37 cellular contexts compared by ENCODE assay signal in genomic region chr15:63852407-63852806, GRCh38. TPM values are rescaled to one million over a fixed set of nuclear protein-coding genes. Genes with fewer than 3 reads are reported as not detected.
DNase-seq lines count a peak whose midpoint lies in the region; ATAC-seq, FAIRE-seq and TF ChIP-seq lines count a peak whose summit lies in the region.
"Had no signal": no experiment of that assay in that cellular context is flagged by ENCODE, and none has a peak within 500 bp of the region (broad histone marks: within the 10 kb centered on the region; RNA-seq: fewer than 3 reads in every experiment).

No MANE protein-coding gene starts in this region.

- H3K9ac ChIP-seq in HepG2 (ENCODE audit: insufficient read depth, low read depth, low read length), result no peak overlapping the region
- no peak overlapping the region for H3K9ac ChIP-seq in K562 (ENCODE audit: insufficient read depth in 1 of 2, low read depth in 2 of 2, low read length in 2 of 2)
- H3K9ac ChIP-seq: BLaER1; BLaER1 treated with 17β-estradiol and CSF1 and Interleukin-3, amounts not matched to agents 10 nM and 100 nM had no signal

- TF ChIP-seq EP300 in HepG2 (IDR thresholded peaks at IDR 0.05; ENCODE audit: low read depth in 2 of 2, low read length in 2 of 2) (no peak), HepG2 (CRISPR knock-in tag; IDR thresholded peaks at IDR 0.05; ENCODE audit: borderline replicate concordance) (no peak), K562 (IDR thresholded peaks at IDR 0.05; ENCODE audit: low read length) (no peak)

- no peak overlapping the region for H3K4me3 Mint-ChIP-seq in activated naive CD4-positive, alpha-beta T cell treated with anti-CD3 and anti-CD28 coated beads, Interleukin-2, amount 50 U/mL, for 24 hours
- H3K4me3 Mint-ChIP-seq: B cell; CD4-positive, alpha-beta memory T cell; CD4-positive, alpha-beta T cell; CD4-positive, CD25-positive, alpha-beta regulatory T cell; CD8-positive, alpha-beta memory T cell; CD8-positive, alpha-beta T cell had no signal

- no peaks in the 10 kb centered on the region for H3K9me3 ChIP-seq in HepG2 (ENCODE audit: low read length)
- no peaks in the 10 kb centered on the region for H3K9me3 ChIP-seq in right lobe of liver
- no peaks in the 10 kb centered on the region for H3K9me3 ChIP-seq in HEK293 (ENCODE audit: control insufficient read depth, insufficient read depth, low read depth, low read length)
- peaks cover 4% of the 10 kb centered on the region for H3K9me3 ChIP-seq in K562 (replicated peaks; ENCODE audit: control insufficient read depth, insufficient read depth, low read depth, low read length)
- no peaks in the 10 kb centered on the region for H3K9me3 ChIP-seq in body of pancreas
- H3K9me3 ChIP-seq: A549, BE2C, Caco-2 had no signal

- H3K9me1 ChIP-seq in K562 (ENCODE audit: control insufficient read depth, insufficient read depth, low read length), result no peaks in the 10 kb centered on the region

- no peak for DNase-seq in activated naive CD4-positive, alpha-beta T cell treated with anti-CD3 and anti-CD28 coated beads, Interleukin-2, amount 50 U/mL, for 16 hours
- no peak for DNase-seq in HepG2 (ENCODE audit: low spot score)
- DNase-seq in right lobe of liver, result no peak
- no peak for DNase-seq in K562 (ENCODE audit: extremely low read depth in 1 of 4, low spot score in 3 of 4)
- DNase-seq in body of pancreas, result no peak
- DNase-seq: 8988T; ACHN; AML-193; BE2C; C1 segment of cervical spinal cord; Caco-2; Calu3; CD4-positive, alpha-beta memory T cell; CD4-positive, alpha-beta T cell; CD4-positive, CD25-positive, alpha-beta regulatory T cell; CD8-positive, alpha-beta memory T cell; CD8-positive, alpha-beta T cell; COR-L47; DMS 273 treated with DMSO at 0.1 percent for 48 hours; DMS153; DMS53; DMS79; DMS79 treated with DMSO at 0.1 percent for 48 hours; DND-41; EL had no signal

- ATAC-seq in HepG2 (no peak), right lobe of liver (no peak), K562 (no peak), body of pancreas (no peak), GM19328 (IDR thresholded peaks at IDR 0.05; ENCODE audit: unreplicated experiment) (no peak)
- ATAC-seq: A549; CD8-positive, alpha-beta T cell had no signal

- no TSS peak for BruUV-seq in HepG2 (replicated peaks; lab: Mats Ljungman, UMichigan)
- BruUV-seq in K562 (replicated peaks; lab: Mats Ljungman, UMichigan), result no TSS peak

- POLR2A ChIA-PET in HepG2 (lab: Yijun Ruan, JAX) (no interaction called here), HEK293 (lab: Yijun Ruan, JAX) (no interaction called here), K562 (lab: Yijun Ruan, JAX) (no interaction called here)

- H3K4me2 ChIP-seq in HepG2 (ENCODE audit: low read depth, low read length) (no peak overlapping the region), K562 (ENCODE audit: insufficient read depth, low read length) (no peak overlapping the region)
- H3K4me2 ChIP-seq: A549; BLaER1; BLaER1 treated with 17β-estradiol and CSF1 and Interleukin-3, amounts not matched to agents 10 nM and 100 nM had no signal

- H4K20me1 ChIP-seq in HepG2 (ENCODE audit: insufficient read depth, low read length) (no peaks in the 10 kb centered on the region), K562 (replicated peaks; ENCODE audit: control insufficient read depth, insufficient read depth, low read length) (no peaks in the 10 kb centered on the region)
- H4K20me1 ChIP-seq: BLaER1; BLaER1 treated with 17β-estradiol and CSF1 and Interleukin-3, amounts not matched to agents 10 nM and 100 nM had no signal

- TF ChIP-seq POLR2A in HepG2 (IDR thresholded peaks at IDR 0.05; ENCODE audit: insufficient read depth in 1 of 2, low read depth in 2 of 2, low read length in 2 of 2) (no peak), right lobe of liver (IDR thresholded peaks at IDR 0.05) (no peak), K562 (conservative IDR thresholded peaks at IDR 0.05) (no peak), body of pancreas (IDR thresholded peaks at IDR 0.05) (no peak)

- peaks cover 7% of the 10 kb centered on the region for H3K4me1 ChIP-seq in HepG2 (ENCODE audit: insufficient read depth, low read length)
- H3K4me1 ChIP-seq in right lobe of liver, result no peaks in the 10 kb centered on the region
- H3K4me1 ChIP-seq in HEK293 (ENCODE audit: control insufficient read depth, insufficient read depth, low read length), result no peaks in the 10 kb centered on the region
- peaks cover 3 to 28% of the 10 kb centered on the region in 2 experiments; a peak in 3 of 5 replicates for H3K4me1 ChIP-seq in K562 (replicated peaks in 1 of 2; ENCODE audit: control insufficient read depth in 2 of 2, insufficient read depth in 2 of 2, low read length in 2 of 2)
- no peaks in the 10 kb centered on the region for H3K4me1 ChIP-seq in body of pancreas
- H3K4me1 ChIP-seq: BE2C, Caco-2 had no signal

- 41% methylated on average over 2 of the region's 2 CpGs for WGBS in HepG2 (ENCODE audit: low lambda C conversion rate)
- WGBS in right lobe of liver (ENCODE audit: insufficient coverage, low coverage, low lambda C conversion rate, missing lambda C conversion rate), result 78% methylated on average over 2 of the region's 2 CpGs
- 23% methylated on average over 2 of the region's 2 CpGs for WGBS in K562 (ENCODE audit: insufficient coverage, low coverage, missing lambda C conversion rate)
- 66 to 79% methylated on average over 2 of the region's 2 CpGs for WGBS in body of pancreas, 2 donors

- peaks cover 33% of the 10 kb centered on the region for H3K4me1 Mint-ChIP-seq in activated naive CD4-positive, alpha-beta T cell treated with anti-CD3 and anti-CD28 coated beads, Interleukin-2, amount 50 U/mL, for 24 hours
- H3K4me1 Mint-ChIP-seq: CD14-positive monocyte had no signal

- FAIRE-seq in HepG2 (lab: Jason Lieb, UNC), result no peak
- no peak for FAIRE-seq in K562 (lab: Jason Lieb, UNC)
- FAIRE-seq: A204.1, A549, D721Med had no signal

- no peak overlapping the region for H3K27ac ChIP-seq in HepG2 (ENCODE audit: extremely low read length, insufficient read depth, low read length)
- no peak overlapping the region for H3K27ac ChIP-seq in right lobe of liver
- H3K27ac ChIP-seq in HEK293 (ENCODE audit: extremely low read depth, low read depth, low read length), result no peak overlapping the region
- no peak overlapping the region for H3K27ac ChIP-seq in K562 (ENCODE audit: extremely low read depth, low read depth, low read length)
- no peak overlapping the region for H3K27ac ChIP-seq in body of pancreas
- H3K27ac ChIP-seq: 22Rv1; A549; BLaER1; BLaER1 treated with 17β-estradiol and CSF1 and Interleukin-3, amounts not matched to agents 10 nM and 100 nM; C4-2B had no signal

- H3K36me3 Mint-ChIP-seq in activated naive CD4-positive, alpha-beta T cell treated with anti-CD3 and anti-CD28 coated beads, Interleukin-2, amount 50 U/mL, for 24 hours, result peaks cover 1% of the 10 kb centered on the region
- H3K36me3 Mint-ChIP-seq: CD14-positive monocyte; CD4-positive, alpha-beta memory T cell; CD4-positive, CD25-positive, alpha-beta regulatory T cell; CD8-positive, alpha-beta memory T cell; CD8-positive, alpha-beta T cell had no signal

- no peaks in the 10 kb centered on the region for H3K9me3 Mint-ChIP-seq in activated naive CD4-positive, alpha-beta T cell treated with anti-CD3 and anti-CD28 coated beads, Interleukin-2, amount 50 U/mL, for 24 hours
- H3K9me3 Mint-ChIP-seq: CD4-positive, alpha-beta memory T cell; CD8-positive, alpha-beta memory T cell; CD8-positive, alpha-beta T cell had no signal

- intact Hi-C loops in HepG2 (cut with micrococcal nuclease; ENCODE audit: unreplicated experiment), result no loop called here
- intact Hi-C loops in right lobe of liver (cut with DNase I), result no loop called here
- intact Hi-C loops in K562 (cut with micrococcal nuclease), result no loop called here
- intact Hi-C loops in body of pancreas (cut with DNase I), result no loop called here

- H3K27me3 ChIP-seq in HepG2 (ENCODE audit: control insufficient read depth in 1 of 2, insufficient read depth in 2 of 2, low read length in 2 of 2), result no peaks in the 10 kb centered on the region
- no peaks in the 10 kb centered on the region for H3K27me3 ChIP-seq in right lobe of liver
- H3K27me3 ChIP-seq in K562 (ENCODE audit: control insufficient read depth in 2 of 2, insufficient read depth in 2 of 2, low read length in 2 of 2), result no peaks in the 10 kb centered on the region
- no peaks in the 10 kb centered on the region for H3K27me3 ChIP-seq in body of pancreas
- H3K27me3 ChIP-seq: BE2C; BLaER1; BLaER1 treated with 17β-estradiol and CSF1 and Interleukin-3, amounts not matched to agents 10 nM and 100 nM had no signal

- CTCF ChIA-PET in HepG2 (lab: Yijun Ruan, JAX; ENCODE audit: low intra/inter-chr PET ratio, low total read pairs), result no interaction called here
- CTCF ChIA-PET in HEK293 (lab: Yijun Ruan, JAX), result no interaction called here
- CTCF ChIA-PET in K562 (lab: Yijun Ruan, JAX; ENCODE audit: low intra/inter-chr PET ratio), result no interaction called here

- no peak overlapping the region for H3K4me3 ChIP-seq in HepG2 (replicated peaks in 1 of 3; ENCODE audit: insufficient read depth in 1 of 3, low read depth in 2 of 3, low read length in 3 of 3)
- no peak overlapping the region for H3K4me3 ChIP-seq in right lobe of liver
- H3K4me3 ChIP-seq in HEK293 (ENCODE audit: low read depth, low read length), result no peak overlapping the region
- H3K4me3 ChIP-seq in K562, result no peak overlapping the region
- no peak overlapping the region for H3K4me3 ChIP-seq in body of pancreas
- H3K4me3 ChIP-seq: A549; BLaER1; BLaER1 treated with 17β-estradiol and CSF1 and Interleukin-3, amounts not matched to agents 10 nM and 100 nM had no signal

- TF ChIP-seq CTCF in HepG2 (CRISPR knock-in tag; IDR thresholded peaks at IDR 0.05), result no peak
- TF ChIP-seq CTCF in right lobe of liver (IDR thresholded peaks at IDR 0.05), result no peak
- no peak for TF ChIP-seq CTCF in HEK293 (tag by site-specific recombination; IDR thresholded peaks at IDR 0.05)
- no peak for TF ChIP-seq CTCF in K562 (IDR thresholded peaks at IDR 0.05 in 2 of 3, conservative IDR thresholded peaks at IDR 0.05 in 1 of 3; ENCODE audit: insufficient read depth in 2 of 3, low read depth in 1 of 3, low read length in 3 of 3)
- TF ChIP-seq CTCF in body of pancreas (IDR thresholded peaks at IDR 0.05), result no peak

- no peaks in the 10 kb centered on the region for H3K79me2 ChIP-seq in HepG2 (ENCODE audit: insufficient read depth, low read length)
- no peaks in the 10 kb centered on the region for H3K79me2 ChIP-seq in K562 (ENCODE audit: control insufficient read depth, insufficient read depth, low read length)

- TF ChIP-seq RAD21 in HepG2 (CRISPR knock-in tag; IDR thresholded peaks at IDR 0.05), result no peak
- TF ChIP-seq RAD21 in K562 (CRISPR knock-in tag; conservative IDR thresholded peaks at IDR 0.05 in 1 of 2, IDR thresholded peaks at IDR 0.05 in 1 of 2), result no peak

- H2AFZ ChIP-seq in HepG2 (ENCODE audit: low read length) (no peak overlapping the region), K562 (ENCODE audit: low read depth, low read length) (no peak overlapping the region)

- no peaks in the 10 kb centered on the region for H3K27me3 Mint-ChIP-seq in activated naive CD4-positive, alpha-beta T cell treated with anti-CD3 and anti-CD28 coated beads, Interleukin-2, amount 50 U/mL, for 24 hours
- H3K27me3 Mint-ChIP-seq: B cell; CD4-positive, alpha-beta T cell; CD4-positive, CD25-positive, alpha-beta regulatory T cell; CD8-positive, alpha-beta memory T cell had no signal

- in situ Hi-C loops in HepG2 (cut with HindIII; ENCODE audit: extremely low pct_ligation_motif_present, low pct_unique_long_range_greater_than_20kb), result no loop called here
- in situ Hi-C loops in K562 (cut with MboI), result no loop called here

- H3K36me3 ChIP-seq in HepG2 (replicated peaks in 1 of 2; ENCODE audit: control insufficient read depth in 1 of 2, insufficient read depth in 2 of 2, low read length in 2 of 2) (no peaks in the 10 kb centered on the region), right lobe of liver (no peaks in the 10 kb centered on the region), HEK293 (ENCODE audit: control insufficient read depth in 2 of 2, insufficient read depth in 1 of 2, low read length in 2 of 2) (no peaks in the 10 kb centered on the region), K562 (ENCODE audit: control insufficient read depth, insufficient read depth, low read length) (no peaks in the 10 kb centered on the region), body of pancreas (replicated peaks in 1 of 2; ENCODE audit: insufficient read depth in 1 of 2, low read depth in 2 of 2) (no peaks in the 10 kb centered on the region)
- H3K36me3 ChIP-seq: BE2C; BLaER1; BLaER1 treated with 17β-estradiol and CSF1 and Interleukin-3, amounts not matched to agents 10 nM and 100 nM had no signal

- H3K27ac Mint-ChIP-seq in activated naive CD4-positive, alpha-beta T cell treated with anti-CD3 and anti-CD28 coated beads, Interleukin-2, amount 50 U/mL, for 24 hours, result peak overlapping the region; percentile 36
- H3K27ac Mint-ChIP-seq: B cell; CD14-positive monocyte; CD4-positive, alpha-beta memory T cell; CD4-positive, alpha-beta T cell; CD4-positive, CD25-positive, alpha-beta regulatory T cell; CD8-positive, alpha-beta T cell had no signal

RNA-seq across cellular contexts. Expression of gene HERC1, which starts 18.7 kb away (rescaled TPM):
- 38.6 and 62.2 TPM in 2 replicates for total RNA-seq in HepG2 (2016; rRNA removed; fragmentation: Illumina TruSeq; extraction: Trizol)
- total RNA-seq in HepG2 (2016; cell fraction: cytosol; rRNA removed; fragmentation: Illumina TruSeq; extraction: Trizol; ENCODE audit: low read depth), result 22.0 and 23.8 TPM in 2 replicates
- total RNA-seq in HepG2 (2016; cell fraction: insoluble cytoplasmic fraction; rRNA removed; fragmentation: Illumina TruSeq; extraction: Trizol), result 41.2 and 56.2 TPM in 2 replicates
- total RNA-seq in HepG2 (2016; cell fraction: membrane; rRNA removed; fragmentation: Illumina TruSeq; extraction: Trizol), result 16.5 and 18.5 TPM in 2 replicates
- 39.5 and 40.7 TPM in 2 replicates for total RNA-seq in HepG2 (2016; cell fraction: nucleus; rRNA removed; fragmentation: Illumina TruSeq; extraction: Trizol)
- 12.1 and 20.8 TPM in 2 replicates for polyA plus RNA-seq in HepG2 (2011; rRNA removed)
- polyA plus RNA-seq in HepG2 (2011; cell fraction: cytosol; rRNA removed), result 13.7 and 17.3 TPM in 2 replicates
- polyA plus RNA-seq in HepG2 (2011; cell fraction: nucleus; rRNA removed), result 30.6 and 37.2 TPM in 2 replicates
- polyA plus RNA-seq in HepG2 (2012), result 17.2 and 22.8 TPM in 2 replicates
- polyA plus RNA-seq in HepG2 (2016; cell fraction: cytosol; fragmentation: Illumina TruSeq; extraction: Trizol; ENCODE audit: low read depth), result 0.95 and 1.4 TPM in 2 replicates
- polyA plus RNA-seq in HepG2 (2016; cell fraction: insoluble cytoplasmic fraction; fragmentation: Illumina TruSeq; extraction: Trizol; ENCODE audit: low read depth), result 26.3 and 30.6 TPM in 2 replicates
- 2.7 and 3.0 TPM in 2 replicates for polyA plus RNA-seq in HepG2 (2016; cell fraction: membrane; fragmentation: Illumina TruSeq; extraction: Trizol; ENCODE audit: low read depth)
- 16.0 and 24.1 TPM in 2 replicates for polyA plus RNA-seq in HepG2 (2016; cell fraction: nucleus; fragmentation: Illumina TruSeq; extraction: Trizol; ENCODE audit: insufficient read depth, low read depth)
- polyA minus RNA-seq in HepG2 (2011; rRNA and poly(A)+ RNA removed; ENCODE audit: low replicate concordance), result 51.5 and 96.6 TPM in 2 replicates
- polyA minus RNA-seq in HepG2 (2011; cell fraction: cytosol; rRNA and poly(A)+ RNA removed), result 35.2 and 36.6 TPM in 2 replicates
- 68.0 and 72.2 TPM in 2 replicates for polyA minus RNA-seq in HepG2 (2011; cell fraction: nucleus; rRNA and poly(A)+ RNA removed)
- 10 to 100 TPM; 35.1 to 46.2 (median 38.0) TPM for total RNA-seq in right lobe of liver
- 151 and 399 TPM in 2 replicates for total RNA-seq in K562 (2011; cell fraction: chromatin; rRNA removed; ENCODE audit: low replicate concordance)
- total RNA-seq in K562 (2011; cell fraction: nucleolus; rRNA removed), result 94.9 and 123 TPM in 2 replicates
- total RNA-seq in K562 (2011; cell fraction: nucleoplasm; rRNA removed), result 139 and 141 TPM in 2 replicates
- 91.9 and 93.1 TPM in 2 replicates for total RNA-seq in K562 (2014; rRNA removed)
- total RNA-seq in K562 (2014; rRNA removed; fragmentation: Illumina TruSeq; extraction: Trizol), result 79.2 and 88.1 TPM in 2 replicates
- 90.4 and 92.6 TPM in 2 replicates for total RNA-seq in K562 (2015; rRNA removed; fragmentation: Illumina TruSeq; extraction: Trizol)
- total RNA-seq in K562 (2021), result 103 and 108 TPM in 2 replicates
- 43.9 and 48.3 TPM in 2 replicates for polyA plus RNA-seq in K562 (2011; rRNA removed)
- polyA plus RNA-seq in K562 (2011; cell fraction: cytosol; rRNA removed), result 46.7 and 50.5 TPM in 2 replicates
- polyA plus RNA-seq in K562 (2011; cell fraction: nucleus; rRNA removed), result 125 and 130 TPM in 2 replicates
- polyA plus RNA-seq in K562 (2012), result 68.9 and 92.0 TPM in 2 replicates
- 79.0 and 89.9 TPM in 2 replicates for polyA plus RNA-seq in K562 (2014; fragmentation: Illumina TruSeq; extraction: Trizol)
- polyA plus RNA-seq in K562 (2014; fragmentation: Nextera tagmentation; extraction: Ambion mirVana), result 10 to 100 TPM; 24.5 to 42.4 TPM
- 70.7 and 83.4 TPM in 2 replicates for polyA plus RNA-seq in K562 (2014; rRNA removed)
- polyA minus RNA-seq in K562 (2011; rRNA and poly(A)+ RNA removed), result 115 and 136 TPM in 2 replicates
- 56.8 and 74.4 TPM in 2 replicates for polyA minus RNA-seq in K562 (2011; cell fraction: cytosol; rRNA and poly(A)+ RNA removed)
- 75.0 and 142 TPM in 2 replicates for polyA minus RNA-seq in K562 (2011; cell fraction: nucleus; rRNA and poly(A)+ RNA removed)
- 10 to 100 TPM; 40.5 to 47.0 TPM for total RNA-seq in body of pancreas
